15 cellular contexts compared by ENCODE assay signal in the genomic region with DNA sequence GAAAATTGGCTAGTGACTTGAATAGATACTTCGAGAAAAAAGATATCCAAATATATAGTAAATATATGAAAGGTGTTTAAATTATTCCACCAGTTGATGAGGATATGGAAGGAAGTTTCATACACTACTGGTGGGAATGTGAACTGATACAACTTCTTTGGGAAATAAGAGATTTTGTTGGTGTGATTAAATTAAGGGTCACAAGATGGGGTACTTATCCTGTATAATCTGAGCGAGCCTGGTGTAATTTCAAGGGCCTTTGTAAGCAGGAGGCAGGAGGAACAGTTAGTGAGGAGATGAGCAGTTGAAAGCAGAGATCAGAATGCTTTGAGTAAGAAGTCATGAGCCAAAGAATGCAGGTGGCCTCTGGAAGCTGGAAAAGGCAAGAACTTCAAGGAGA.
DNase-seq lines count a peak whose midpoint lies in the region; TF ChIP-seq lines count a peak whose summit lies in the region.
"Had no signal": no experiment of that assay in that cellular context is flagged by ENCODE, and none has a peak within 500 bp of the region (broad histone marks: within the 10 kb centered on the region; RNA-seq: fewer than 3 reads in every experiment).

No MANE protein-coding gene starts in this region.

- no peaks in the 10 kb centered on the region for H3K36me3 ChIP-seq in BE2C
- H3K36me3 ChIP-seq: tibial nerve had no signal

- peak; percentile 24 for DNase-seq in NCI-H1105 treated with DMSO at 0.1 percent for 48 hours (lab: John Stamatoyannopoulos, UW)
- DNase-seq in NCI-H1105 (lab: John Stamatoyannopoulos, UW), result no peak
- peak; percentile 3 for DNase-seq in OCI-M1 (lab: John Stamatoyannopoulos, UW)
- DNase-seq in globus pallidus (ENCODE audit: low spot score), result peak; percentile 74
- peak; percentile 61 for DNase-seq in superior temporal gyrus (ENCODE audit: extremely low spot score)
- no peak for DNase-seq in Calu3
- no peak for DNase-seq in BE2C
- no peak for DNase-seq in SHP77 (lab: John Stamatoyannopoulos, UW)
- DNase-seq: activated CD8-positive, alpha-beta T cell treated with anti-CD3 and anti-CD28 coated beads, Interleukin-2, amount 10 ng/mL, durations not matched to agents 7 days and 5 days; effector CD8-positive, alpha-beta T cell; left colon; NCI-H1694 treated with DMSO at 0.1 percent for 48 hours; small intestine; T-cell had no signal

- H3K27ac Mint-ChIP-seq in Calu3 (ENCODE audit: unreplicated experiment), result no peak overlapping the region
- H3K27ac Mint-ChIP-seq: activated CD8-positive, alpha-beta T cell treated with anti-CD3 and anti-CD28 coated beads, Interleukin-2, amount 10 ng/mL, durations not matched to agents 7 days and 5 days; T-cell had no signal

- no peaks in the 10 kb centered on the region for H3K27me3 ChIP-seq in BE2C
- H3K27me3 ChIP-seq: tibial nerve had no signal

- intact Hi-C loops in Calu3 (cut with micrococcal nuclease; ENCODE audit: unreplicated experiment), result no loop called here

- peaks cover 14% of the 10 kb centered on the region for H3K9me3 Mint-ChIP-seq in Calu3 (ENCODE audit: low read depth, unreplicated experiment)

- CTCF ChIA-PET in Calu3 (lab: Charles Lee), result no interaction called here

- BruUV-seq in Calu3 (replicated peaks; lab: Mats Ljungman, UMichigan), result no TSS peak

- no peaks in the 10 kb centered on the region for H3K9me3 ChIP-seq in BE2C
- H3K9me3 ChIP-seq: tibial nerve had no signal

- H3K36me3 Mint-ChIP-seq in Calu3 (ENCODE audit: insufficient read depth, unreplicated experiment), result no peaks in the 10 kb centered on the region
- H3K36me3 Mint-ChIP-seq: T-cell had no signal

- no peaks in the 10 kb centered on the region for H3K4me1 Mint-ChIP-seq in Calu3 (ENCODE audit: low read depth, unreplicated experiment)
- H3K4me1 Mint-ChIP-seq: T-cell had no signal

- no peak for TF ChIP-seq CTCF in Calu3 (IDR thresholded peaks at IDR 0.05; ENCODE audit: unreplicated experiment)
- no peak for TF ChIP-seq CTCF in BE2C (IDR thresholded peaks at IDR 0.05; ENCODE audit: low read depth, low read length)

- H3K27me3 Mint-ChIP-seq in Calu3 (ENCODE audit: unreplicated experiment), result no peaks in the 10 kb centered on the region
- H3K27me3 Mint-ChIP-seq: T-cell had no signal

- no peak overlapping the region for H3K4me3 ChIP-seq in BE2C (ENCODE audit: low read depth, low read length)
- H3K4me3 ChIP-seq: tibial nerve had no signal

- H3K4me1 ChIP-seq in BE2C, result no peaks in the 10 kb centered on the region
- H3K4me1 ChIP-seq: tibial nerve had no signal

- H3K4me3 Mint-ChIP-seq in Calu3 (ENCODE audit: low read depth, unreplicated experiment), result no peak overlapping the region
- H3K4me3 Mint-ChIP-seq: activated CD8-positive, alpha-beta T cell treated with anti-CD3 and anti-CD28 coated beads, Interleukin-2, amount 10 ng/mL, durations not matched to agents 7 days and 5 days; T-cell had no signal

Comparison
In these comparisons a context has a peak if more than half of its experiments do, and no peak if none do; other contexts are left out.
1. DNase-seq: peak in NCI-H1105 treated with DMSO at 0.1 percent for 48 hours (single experiment), OCI-M1 (single experiment), globus pallidus (single experiment) and superior temporal gyrus (single experiment); none in NCI-H1105 (single experiment), Calu3 (single experiment), BE2C (single experiment) and SHP77 (0 of 2).